In genomic region chr9:131607591-131607990, GRCh38 we compare ENCODE assay signal across 15 cellular contexts.
DNase-seq lines count a peak whose midpoint lies in the region; ATAC-seq and TF ChIP-seq lines count a peak whose summit lies in the region.
"Had no signal": no experiment of that assay in that cellular context is flagged by ENCODE, and none has a peak within 500 bp of the region (broad histone marks: within the 10 kb centered on the region; RNA-seq: fewer than 3 reads in every experiment).

No MANE protein-coding gene starts in this region.

- no peaks in the 10 kb centered on the region for H3K4me1 Mint-ChIP-seq in activated T-cell treated with anti-CD3 and anti-CD28 coated beads, Interleukin-2, amount 50 U/mL, for 24 hours (ENCODE audit: low read depth)
- H3K4me1 Mint-ChIP-seq in dendritic cell treated with granulocyte-macrophage colony-stimulating factor and Interleukin-4, amounts not matched to agents 40 ng/mL and 50 ng/mL, for 4 days (ENCODE audit: low read depth), result peaks cover 88% of the 10 kb centered on the region

- H3K9me3 Mint-ChIP-seq in activated T-cell treated with anti-CD3 and anti-CD28 coated beads, Interleukin-2, amount 50 U/mL, for 24 hours, result no peaks in the 10 kb centered on the region
- no peaks in the 10 kb centered on the region for H3K9me3 Mint-ChIP-seq in dendritic cell treated with granulocyte-macrophage colony-stimulating factor and Interleukin-4, amounts not matched to agents 40 ng/mL and 50 ng/mL, for 4 days
- H3K9me3 Mint-ChIP-seq: activated naive CD4-positive, alpha-beta T cell treated with anti-CD3 and anti-CD28 coated beads, Interleukin-2, amount 50 U/mL, for 72 hours had no signal

- ATAC-seq in GM21515 (IDR thresholded peaks at IDR 0.05; ENCODE audit: unreplicated experiment), result no peak
- ATAC-seq: activated CD8-positive, alpha-beta T cell treated with anti-CD3 and anti-CD28 coated beads, Interleukin-2, amount 10 ng/mL, durations not matched to agents 7 days and 5 days; activated naive CD4-positive, alpha-beta T cell treated with anti-CD3 and anti-CD28 coated beads, Interleukin-2, amount 50 U/mL, for 72 hours had no signal

- peaks cover 20 to 29% of the 10 kb centered on the region in 2 donors for H3K36me3 ChIP-seq in muscle layer of duodenum (ENCODE audit: control insufficient read depth in 1 of 2, insufficient read depth in 2 of 2, low read length in 2 of 2)
- peaks cover 14 to 44% (median 39%) of the 10 kb centered on the region in 3 donors for H3K36me3 ChIP-seq in tibial artery

- intact Hi-C loops in dendritic cell treated with granulocyte-macrophage colony-stimulating factor and Interleukin-4, amounts not matched to agents 40 ng/mL and 50 ng/mL, for 4 days (cut with micrococcal nuclease), result no loop called here
- intact Hi-C loops in tibial artery (cut with DNase I; ENCODE audit: low total_unique reads), result no loop called here

- H3K27me3 ChIP-seq in muscle layer of duodenum (ENCODE audit: low read depth, low read length), result no peaks in the 10 kb centered on the region
- H3K27me3 ChIP-seq in tibial artery, result no peaks in the 10 kb centered on the region
- H3K27me3 ChIP-seq: foreskin keratinocyte, pancreas had no signal

- DNase-seq in activated T-cell treated with anti-CD3 and anti-CD28 coated beads, Interleukin-2, amount 50 U/mL, for 24 hours, result no peak
- DNase-seq in activated T-cell treated with anti-CD3 and anti-CD28 coated beads for 4 hours (no peak), tibial artery (no peak), NCI-H1105 treated with DMSO at 0.1 percent for 48 hours (lab: John Stamatoyannopoulos, UW) (no peak), SK-N-DZ (ENCODE audit: low spot score) (no peak)
- DNase-seq: activated CD8-positive, alpha-beta T cell treated with anti-CD3 and anti-CD28 coated beads, Interleukin-2, amount 10 ng/mL, durations not matched to agents 7 days and 5 days; foreskin keratinocyte; left colon; NCI-H2107; pancreas; substantia nigra had no signal

- no peak for TF ChIP-seq CTCF in tibial artery (IDR thresholded peaks at IDR 0.05)

- H3K4me3 ChIP-seq in muscle layer of duodenum (ENCODE audit: low read depth in 1 of 2, low read length in 2 of 2) (no peak overlapping the region), tibial artery (no peak overlapping the region)
- H3K4me3 ChIP-seq: pancreas had no signal

- H3K9me3 ChIP-seq in muscle layer of duodenum (ENCODE audit: control insufficient read depth in 1 of 2, low read length in 2 of 2) (no peaks in the 10 kb centered on the region), tibial artery (no peaks in the 10 kb centered on the region)
- H3K9me3 ChIP-seq: pancreas had no signal

- no peak overlapping the region for H3K4me3 Mint-ChIP-seq in activated T-cell treated with anti-CD3 and anti-CD28 coated beads, Interleukin-2, amount 50 U/mL, for 24 hours
- no peak overlapping the region for H3K4me3 Mint-ChIP-seq in dendritic cell treated with granulocyte-macrophage colony-stimulating factor and Interleukin-4, amounts not matched to agents 40 ng/mL and 50 ng/mL, for 4 days
- H3K4me3 Mint-ChIP-seq: activated CD8-positive, alpha-beta T cell treated with anti-CD3 and anti-CD28 coated beads, Interleukin-2, amount 10 ng/mL, durations not matched to agents 7 days and 5 days had no signal

- H3K4me1 ChIP-seq in muscle layer of duodenum (ENCODE audit: control insufficient read depth in 1 of 2, insufficient read depth in 2 of 2, low read length in 2 of 2) (peaks cover 22 to 34% of the 10 kb centered on the region in 2 donors), tibial artery (peaks cover 5 to 51% (median 42%) of the 10 kb centered on the region in 4 donors)

- H3K27me3 Mint-ChIP-seq in activated T-cell treated with anti-CD3 and anti-CD28 coated beads, Interleukin-2, amount 50 U/mL, for 24 hours, result no peaks in the 10 kb centered on the region
- H3K27me3 Mint-ChIP-seq in dendritic cell treated with granulocyte-macrophage colony-stimulating factor and Interleukin-4, amounts not matched to agents 40 ng/mL and 50 ng/mL, for 4 days, result no peaks in the 10 kb centered on the region

- H3K27ac ChIP-seq in muscle layer of duodenum (ENCODE audit: low read length) (peak overlapping the region; percentile 78), tibial artery (peak overlapping the region; percentile 66 to 73)
- H3K27ac ChIP-seq: foreskin keratinocyte had no signal

- peak overlapping the region; percentile 80 for H3K27ac Mint-ChIP-seq in activated T-cell treated with anti-CD3 and anti-CD28 coated beads, Interleukin-2, amount 50 U/mL, for 24 hours
- peak overlapping the region; percentile 62 for H3K27ac Mint-ChIP-seq in dendritic cell treated with granulocyte-macrophage colony-stimulating factor and Interleukin-4, amounts not matched to agents 40 ng/mL and 50 ng/mL, for 4 days

- H3K36me3 Mint-ChIP-seq in activated T-cell treated with anti-CD3 and anti-CD28 coated beads, Interleukin-2, amount 50 U/mL, for 24 hours (ENCODE audit: low read depth), result peaks cover 95% of the 10 kb centered on the region
- H3K36me3 Mint-ChIP-seq in dendritic cell treated with granulocyte-macrophage colony-stimulating factor and Interleukin-4, amounts not matched to agents 40 ng/mL and 50 ng/mL, for 4 days (ENCODE audit: low read depth), result peaks cover 100% of the 10 kb centered on the region
- H3K36me3 Mint-ChIP-seq: activated naive CD4-positive, alpha-beta T cell treated with anti-CD3 and anti-CD28 coated beads, Interleukin-2, amount 50 U/mL, for 72 hours had no signal
